16 cellular contexts compared by ENCODE assay signal in genomic region chr10:12435348-12435747, GRCh38.
"Had no signal": no experiment of that assay in that cellular context is flagged by ENCODE, and none has a peak within 500 bp of the region (broad histone marks: within the 10 kb centered on the region; RNA-seq: fewer than 3 reads in every experiment).

No MANE protein-coding gene starts in this region.

- H3K27ac ChIP-seq: epithelial cell of prostate, gastroesophageal sphincter, parathyroid adenoma, tibial nerve had no signal

- H3K27me3 ChIP-seq: body of pancreas, gastroesophageal sphincter, tibial nerve had no signal

- H3K9me3 ChIP-seq: body of pancreas, gastroesophageal sphincter, tibial nerve had no signal

- H3K4me3 Mint-ChIP-seq: activated CD4-positive, alpha-beta memory T cell treated with anti-CD3 and anti-CD28 coated beads for 36 hours; activated T-cell treated with anti-CD3 and anti-CD28 coated beads, Interleukin-2, amount 50 U/mL, for 4 hours; effector memory CD8-positive, alpha-beta T cell had no signal

- H3K36me3 ChIP-seq: gastroesophageal sphincter, tibial nerve had no signal

- H3K4me3 ChIP-seq: body of pancreas, gastroesophageal sphincter, tibial nerve had no signal

- H3K9me3 Mint-ChIP-seq: effector memory CD8-positive, alpha-beta T cell had no signal

- FAIRE-seq: kidney had no signal

- ATAC-seq: activated naive CD4-positive, alpha-beta T cell treated with anti-CD3 and anti-CD28 coated beads, Interleukin-2, amount 50 U/mL, for 72 hours; activated T-cell treated with anti-CD3 and anti-CD28 coated beads, Interleukin-2, amount 50 U/mL, for 4 hours; effector memory CD8-positive, alpha-beta T cell; gastroesophageal sphincter had no signal

- H3K27ac Mint-ChIP-seq: activated CD4-positive, alpha-beta memory T cell treated with anti-CD3 and anti-CD28 coated beads for 36 hours had no signal

- DNase-seq: activated CD4-positive, alpha-beta memory T cell treated with anti-CD3 and anti-CD28 coated beads for 36 hours; activated effector memory CD4-positive, alpha-beta T cell treated with anti-CD3 and anti-CD28 coated beads, Interleukin-2, amount 50 U/mL, for 16 hours; activated T-cell treated with anti-CD3 and anti-CD28 coated beads, Interleukin-2, amount 50 U/mL, for 4 hours; amniotic stem cell; central memory CD4-positive, alpha-beta T cell; effector memory CD8-positive, alpha-beta T cell; kidney; midbrain; stimulated activated CD4-positive, alpha-beta T cell treated with anti-CD3 and anti-CD28 coated beads, Interleukin-15, amount 100 ng/mL, for 24 hours; T-helper 9 cell had no signal

- H3K4me1 ChIP-seq: parathyroid adenoma had no signal
